20 cellular contexts compared by ENCODE assay signal in the genomic region with DNA sequence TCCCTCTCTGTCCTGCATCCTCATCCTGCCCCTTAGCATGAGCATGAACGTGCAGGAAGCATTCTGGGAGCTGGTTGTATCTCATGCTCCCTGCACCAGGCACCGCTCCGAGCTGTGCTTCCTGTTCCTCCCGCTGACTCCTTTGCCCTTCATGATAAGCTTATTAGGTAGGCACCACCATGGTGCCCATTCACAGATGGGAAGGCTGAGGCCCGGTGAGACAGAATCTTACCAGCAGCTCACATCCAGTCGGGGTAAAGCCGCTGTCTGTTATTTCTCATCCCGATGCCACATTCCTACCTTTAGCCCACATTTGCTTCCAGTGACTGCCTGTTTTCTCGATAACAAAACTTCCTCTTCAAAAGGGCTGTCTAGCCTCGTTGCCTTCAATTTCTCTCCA. TPM values are rescaled to one million over a fixed set of nuclear protein-coding genes. Genes with fewer than 3 reads are reported as not detected.
DNase-seq lines count a peak whose midpoint lies in the region; ATAC-seq, FAIRE-seq and TF ChIP-seq lines count a peak whose summit lies in the region.
"Had no signal": no experiment of that assay in that cellular context is flagged by ENCODE, and none has a peak within 500 bp of the region (broad histone marks: within the 10 kb centered on the region; RNA-seq: fewer than 3 reads in every experiment).

No MANE protein-coding gene starts in this region.

- no peak overlapping the region for H3K4me3 ChIP-seq in bronchial epithelial cell (ENCODE audit: low read depth, low read length)
- H3K4me3 ChIP-seq: MG63 had no signal

- peaks cover 74% of the 10 kb centered on the region for H3K36me3 Mint-ChIP-seq in activated CD4-positive, alpha-beta memory T cell treated with anti-CD3 and anti-CD28 coated beads, Interleukin-2, amount 10 ng/mL, durations not matched to agents 7 days and 5 days (ENCODE audit: low read depth)
- H3K36me3 Mint-ChIP-seq in activated CD4-positive, alpha-beta memory T cell treated with anti-CD3 and anti-CD28 coated beads for 36 hours, result peaks cover 47% of the 10 kb centered on the region
- H3K36me3 Mint-ChIP-seq in nephron progenitor cell (ENCODE audit: low read depth), result peaks cover 51% of the 10 kb centered on the region

- no peaks in the 10 kb centered on the region for H3K27me3 ChIP-seq in bronchial epithelial cell (ENCODE audit: control insufficient read depth, insufficient read depth, low read length)
- H3K27me3 ChIP-seq: MG63 had no signal

- no peak for DNase-seq in activated CD4-positive, alpha-beta memory T cell treated with anti-CD3 and anti-CD28 coated beads, Interleukin-2, amount 10 ng/mL, durations not matched to agents 7 days and 5 days
- DNase-seq in activated CD4-positive, alpha-beta memory T cell treated with anti-CD3 and anti-CD28 coated beads for 36 hours, result no peak
- DNase-seq in bronchial epithelial cell (ENCODE audit: low read depth) (no peak), nephron progenitor cell (no peak), NOMO-1 treated with DMSO at 0.1 percent for 48 hours (lab: John Stamatoyannopoulos, UW; ENCODE audit: unreplicated experiment) (no peak), posterior vena cava (ENCODE audit: low spot score) (no peak)
- DNase-seq: DMS153, DND-41, KG1, MG63, NCI-H1105 treated with DMSO at 0.1 percent for 48 hours, NCI-H2029, NCI-H446 treated with DMSO at 0.1 percent for 48 hours, NCI-H526, NCI-H82, RPMI8226, SHP77 had no signal

- CTCF ChIA-PET in activated CD4-positive, alpha-beta memory T cell treated with anti-CD3 and anti-CD28 coated beads, Interleukin-2, amount 10 ng/mL, durations not matched to agents 7 days and 5 days (lab: Charles Lee), result no interaction called here
- CTCF ChIA-PET in activated CD4-positive, alpha-beta memory T cell treated with anti-CD3 and anti-CD28 coated beads for 36 hours (lab: Charles Lee), result no interaction called here

- H3K4me3 Mint-ChIP-seq in activated CD4-positive, alpha-beta memory T cell treated with anti-CD3 and anti-CD28 coated beads, Interleukin-2, amount 10 ng/mL, durations not matched to agents 7 days and 5 days, result no peak overlapping the region
- no peak overlapping the region for H3K4me3 Mint-ChIP-seq in activated CD4-positive, alpha-beta memory T cell treated with anti-CD3 and anti-CD28 coated beads for 36 hours
- H3K4me3 Mint-ChIP-seq in nephron progenitor cell, result no peak overlapping the region

- no peaks in the 10 kb centered on the region for H3K27me3 Mint-ChIP-seq in activated CD4-positive, alpha-beta memory T cell treated with anti-CD3 and anti-CD28 coated beads, Interleukin-2, amount 10 ng/mL, durations not matched to agents 7 days and 5 days
- no peaks in the 10 kb centered on the region for H3K27me3 Mint-ChIP-seq in activated CD4-positive, alpha-beta memory T cell treated with anti-CD3 and anti-CD28 coated beads for 36 hours
- peaks cover 5% of the 10 kb centered on the region for H3K27me3 Mint-ChIP-seq in nephron progenitor cell (ENCODE audit: low read depth, poor library complexity)

- no peak for ATAC-seq in GM18868 (IDR thresholded peaks at IDR 0.05; ENCODE audit: unreplicated experiment)

- FAIRE-seq in bronchial epithelial cell (lab: Jason Lieb, UNC), result peak; percentile 7
- FAIRE-seq: H54 had no signal

- POLR2A ChIA-PET in activated CD4-positive, alpha-beta memory T cell treated with anti-CD3 and anti-CD28 coated beads, Interleukin-2, amount 10 ng/mL, durations not matched to agents 7 days and 5 days (lab: Charles Lee), result interaction anchor here (0.6 to 6.2 kb wide), 4 partner anchors 8 to 118 kb away, joined by 3 to 36 read pairs (median 12); partner anchors contain the start of gene MIIP
- POLR2A ChIA-PET in activated CD4-positive, alpha-beta memory T cell treated with anti-CD3 and anti-CD28 coated beads for 36 hours (lab: Charles Lee), result interaction anchor here (0.9 kb wide), 1 partner anchor 14 kb away, joined by 3 read pairs; no protein-coding TSS in a partner anchor

- H3K4me1 Mint-ChIP-seq in activated CD4-positive, alpha-beta memory T cell treated with anti-CD3 and anti-CD28 coated beads, Interleukin-2, amount 10 ng/mL, durations not matched to agents 7 days and 5 days, result peaks cover 24% of the 10 kb centered on the region
- peaks cover 3% of the 10 kb centered on the region for H3K4me1 Mint-ChIP-seq in activated CD4-positive, alpha-beta memory T cell treated with anti-CD3 and anti-CD28 coated beads for 36 hours (ENCODE audit: low read depth)
- H3K4me1 Mint-ChIP-seq in nephron progenitor cell, result no peaks in the 10 kb centered on the region

- H3K9me3 Mint-ChIP-seq in activated CD4-positive, alpha-beta memory T cell treated with anti-CD3 and anti-CD28 coated beads, Interleukin-2, amount 10 ng/mL, durations not matched to agents 7 days and 5 days, result no peaks in the 10 kb centered on the region
- H3K9me3 Mint-ChIP-seq in activated CD4-positive, alpha-beta memory T cell treated with anti-CD3 and anti-CD28 coated beads for 36 hours, result no peaks in the 10 kb centered on the region
- no peaks in the 10 kb centered on the region for H3K9me3 Mint-ChIP-seq in nephron progenitor cell

- peak overlapping the region; percentile 42 for H3K27ac Mint-ChIP-seq in activated CD4-positive, alpha-beta memory T cell treated with anti-CD3 and anti-CD28 coated beads, Interleukin-2, amount 10 ng/mL, durations not matched to agents 7 days and 5 days
- no peak overlapping the region for H3K27ac Mint-ChIP-seq in activated CD4-positive, alpha-beta memory T cell treated with anti-CD3 and anti-CD28 coated beads for 36 hours
- peak overlapping the region; percentile 62 for H3K27ac Mint-ChIP-seq in nephron progenitor cell

- no peak for TF ChIP-seq CTCF in bronchial epithelial cell (IDR thresholded peaks at IDR 0.05; ENCODE audit: insufficient read depth, low read length, severe bottlenecking)
- no peak for TF ChIP-seq CTCF in nephron progenitor cell (IDR thresholded peaks at IDR 0.05)

- intact Hi-C loops in activated CD4-positive, alpha-beta memory T cell treated with anti-CD3 and anti-CD28 coated beads for 36 hours (cut with micrococcal nuclease), result no loop called here
- intact Hi-C loops in posterior vena cava (cut with DNase I), result no loop called here

- peaks cover 26% of the 10 kb centered on the region for H3K36me3 ChIP-seq in bronchial epithelial cell (ENCODE audit: control insufficient read depth, insufficient read depth, low read length)

RNA-seq across cellular contexts. Expression of gene MIIP, which starts 7.3 kb away (rescaled TPM):
- total RNA-seq in activated CD4-positive, alpha-beta memory T cell treated with anti-CD3 and anti-CD28 coated beads, Interleukin-2, amount 10 ng/mL, durations not matched to agents 7 days and 5 days, result 10 to 100 TPM; 98.3 to 98.6 TPM
- 10 to 100 TPM; 46.1 to 47.9 TPM for total RNA-seq in activated CD4-positive, alpha-beta memory T cell treated with anti-CD3 and anti-CD28 coated beads for 36 hours
- total RNA-seq in bronchial epithelial cell (20.7 and 33.2 TPM in 2 replicates), posterior vena cava (10 to 100 TPM; 22.4 to 22.7 TPM)

RNA-seq across cellular contexts. Expression of gene TNFRSF8, which starts 36.5 kb away (rescaled TPM):
- 10 to 100 TPM; 32.9 to 34.3 TPM for total RNA-seq in activated CD4-positive, alpha-beta memory T cell treated with anti-CD3 and anti-CD28 coated beads, Interleukin-2, amount 10 ng/mL, durations not matched to agents 7 days and 5 days
- total RNA-seq in activated CD4-positive, alpha-beta memory T cell treated with anti-CD3 and anti-CD28 coated beads for 36 hours, result 10 to 100 TPM; 31.1 to 33.2 TPM
- not detected in 2 replicates for total RNA-seq in bronchial epithelial cell
- 1 to 10 TPM in 1 of 2 donors, under 1 TPM in 1; 1.00 to 1.3 TPM for total RNA-seq in posterior vena cava
- total RNA-seq: SK-MEL-5 had no signal

RNA-seq across cellular contexts. Expression of gene MFN2, which starts 46.3 kb away (rescaled TPM):
- total RNA-seq in activated CD4-positive, alpha-beta memory T cell treated with anti-CD3 and anti-CD28 coated beads, Interleukin-2, amount 10 ng/mL, durations not matched to agents 7 days and 5 days, result 10 to 100 TPM; 51.4 to 52.1 TPM
- total RNA-seq in activated CD4-positive, alpha-beta memory T cell treated with anti-CD3 and anti-CD28 coated beads for 36 hours, result 10 to 100 TPM; 52.0 to 58.1 TPM
- 75.3 and 83.0 TPM in 2 replicates for total RNA-seq in bronchial epithelial cell
- 100 to 1,000 TPM in 1 of 2 donors, 10 to 100 TPM in 1; 94.8 to 102 TPM for total RNA-seq in posterior vena cava

Comparison
In these comparisons a context has a peak if more than half of its experiments do, and no peak if none do; other contexts are left out.
1. RNA of gene TNFRSF8, which starts 36.5 kb away (total RNA-seq): 32.9 to 34.3 TPM in activated CD4-positive, alpha-beta memory T cell treated with anti-CD3 and anti-CD28 coated beads, Interleukin-2, amount 10 ng/mL, durations not matched to agents 7 days and 5 days and 31.1 to 33.2 TPM in activated CD4-positive, alpha-beta memory T cell treated with anti-CD3 and anti-CD28 coated beads for 36 hours; 1.00 to 1.3 TPM in posterior vena cava and not detected in bronchial epithelial cell; every median in the first group is over 10 times any median in the second.